Comparison of ENCODE assay signal across 8 cellular contexts in the genomic region with DNA sequence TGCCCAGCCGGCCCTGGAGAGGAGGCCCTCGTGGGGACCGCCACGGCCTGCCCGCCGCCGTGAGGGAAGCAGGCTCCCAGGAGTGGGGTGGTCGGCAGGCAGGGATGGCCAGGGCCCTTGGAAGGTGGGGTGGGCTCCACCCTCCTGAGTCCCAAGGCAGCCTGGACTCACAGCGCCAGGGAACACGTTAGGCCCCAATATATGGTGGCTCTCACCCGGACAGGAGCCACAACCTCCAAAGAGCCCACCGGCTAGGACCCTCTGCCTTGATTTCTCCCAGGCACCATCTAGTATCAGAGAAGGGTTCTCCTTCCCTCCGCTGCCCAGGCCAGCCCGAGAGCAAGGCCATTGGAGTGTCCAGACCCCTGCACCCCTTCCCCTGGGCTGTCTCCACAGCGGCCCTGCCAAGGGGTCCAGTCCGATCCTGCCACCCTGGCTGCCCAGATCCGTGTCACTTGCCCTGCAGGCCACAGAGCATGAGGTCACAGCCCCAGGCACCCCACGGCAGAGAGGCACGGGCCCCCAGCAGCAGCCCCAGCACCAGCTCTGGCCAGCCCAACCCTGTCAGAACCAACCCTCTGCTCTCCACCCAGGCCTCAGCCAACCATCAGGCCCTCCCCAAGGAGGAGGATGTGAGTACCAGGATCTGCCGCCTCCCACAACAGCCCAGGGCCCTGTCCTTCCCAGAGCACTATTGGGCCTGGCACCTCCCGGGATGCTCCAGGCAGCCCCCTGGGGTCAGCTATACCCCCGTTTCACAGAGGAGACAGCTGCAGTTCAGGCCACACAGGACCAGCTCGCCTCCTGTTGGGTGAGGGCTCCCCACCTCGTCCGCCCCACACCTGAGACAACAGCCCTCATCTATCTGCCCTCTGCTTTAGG. TPM values are rescaled to one million over a fixed set of nuclear protein-coding genes. Genes with fewer than 3 reads are reported as not detected.
DNase-seq lines count a peak whose midpoint lies in the region; ATAC-seq, FAIRE-seq and TF ChIP-seq lines count a peak whose summit lies in the region.

No MANE protein-coding gene starts in this region.

- H3K4me2 ChIP-seq in mammary epithelial cell (ENCODE audit: insufficient read depth, low read depth, low read length): peak overlapping the region; percentile 99

- BruUV-seq in mammary epithelial cell (replicated peaks; lab: Mats Ljungman, UMichigan): no TSS peak

- H3K27me3 ChIP-seq in mammary epithelial cell (ENCODE audit: insufficient read depth, low read length) (no peaks in the 10 kb centered on the region), mucosa of stomach (ENCODE audit: control insufficient read depth, insufficient read depth, low read length) (no peaks in the 10 kb centered on the region)

- peak overlapping the region; percentile 79 for H2AFZ ChIP-seq in mammary epithelial cell (ENCODE audit: low read depth, low read length)

- H3K36me3 ChIP-seq in mammary epithelial cell (ENCODE audit: insufficient read depth, low read length) (no peaks in the 10 kb centered on the region), mucosa of stomach (ENCODE audit: control insufficient read depth, insufficient read depth, low read length) (no peaks in the 10 kb centered on the region)

- H3K9me3 ChIP-seq in mammary epithelial cell (replicated peaks; ENCODE audit: insufficient read depth, low read length): no peaks in the 10 kb centered on the region
- H3K9me3 ChIP-seq in mucosa of stomach (ENCODE audit: control insufficient read depth, low read length): no peaks in the 10 kb centered on the region

- ATAC-seq in HG03196 (IDR thresholded peaks at IDR 0.05; ENCODE audit: unreplicated experiment) (peak; percentile 6), HG03469 (IDR thresholded peaks at IDR 0.05; ENCODE audit: unreplicated experiment) (no peak)

- POLR2A ChIA-PET in AG04449 (lab: Yijun Ruan, JAX): no interaction called here
- POLR2A ChIA-PET in HEK293T (lab: Yijun Ruan, JAX): interaction anchor here (2.0 kb wide), 1 partner anchor 118 kb away, joined by 4 read pairs; no protein-coding TSS in a partner anchor

- in situ Hi-C loops in mammary epithelial cell (cut with MboI; ENCODE audit: low sequenced_read_pairs in 2 of 2): loop anchor here in 1 of 2 donors (10.0 kb wide), 1 partner anchor 139 kb away; no protein-coding TSS in a partner anchor

- peak overlapping the region; percentile 37 for H3K4me3 ChIP-seq in AG04449 (ENCODE audit: low read depth, low read length)
- peak overlapping the region; percentile 38 to 51 (median 42) for H3K4me3 ChIP-seq in mammary epithelial cell (replicated peaks in 1 of 3; ENCODE audit: insufficient read depth in 1 of 3, low read depth in 2 of 3, low read length in 3 of 3)
- H3K4me3 ChIP-seq in mucosa of stomach (ENCODE audit: low read length): peak overlapping the region; percentile 4

- peaks cover 25% of the 10 kb centered on the region for H3K4me1 ChIP-seq in mammary epithelial cell (ENCODE audit: insufficient read depth, low read length)
- H3K4me1 ChIP-seq in mucosa of stomach (ENCODE audit: control insufficient read depth, insufficient read depth, low read length): peaks cover 5% of the 10 kb centered on the region

- H3K27ac ChIP-seq in mammary epithelial cell (ENCODE audit: insufficient read depth, low read depth, low read length): peak overlapping the region; percentile 62

- H3K9ac ChIP-seq in mammary epithelial cell (ENCODE audit: insufficient read depth, low read length) (peak overlapping the region; percentile 48), mucosa of stomach (ENCODE audit: low read length) (peak overlapping the region; percentile 57)

- CTCF ChIA-PET in AG04449 (lab: Yijun Ruan, JAX) (interaction anchor here (0.6 to 1.4 kb wide), 5 partner anchors 9 to 125 kb away, joined by 3 to 6 read pairs (median 4); a partner anchor contains a TSS), mammary epithelial cell (lab: Charles Lee; ENCODE audit: low non-redundant PET) (interaction anchor here (0.6 to 1.0 kb wide), 12 partner anchors 9 to 689 kb away, joined by 3 to 24 read pairs (median 5); no protein-coding TSS in a partner anchor), HEK293T (lab: Yijun Ruan, JAX) (no interaction called here)

- intact Hi-C loops in mammary epithelial cell (cut with micrococcal nuclease): loop anchor here (1.0 kb wide), 1 partner anchor 118 kb away; no protein-coding TSS in a partner anchor

- 27% methylated on average over 13 of the region's 25 CpGs for WGBS in mammary epithelial cell (ENCODE audit: low coverage, missing lambda C conversion rate)

- no peak for FAIRE-seq in urothelium cell line (lab: Jason Lieb, UNC)

- peaks cover 33% of the 10 kb centered on the region for H3K79me2 ChIP-seq in mammary epithelial cell (ENCODE audit: insufficient read depth, low read length)

- TF ChIP-seq CTCF in AG04449 (IDR thresholded peaks at IDR 0.05; ENCODE audit: insufficient read depth, low read length, missing control alignments) (no peak), mammary epithelial cell (conservative IDR thresholded peaks at IDR 0.05 in 1 of 2, IDR thresholded peaks at IDR 0.05 in 1 of 2; ENCODE audit: extremely low read depth in 1 of 2, insufficient read depth in 1 of 2, low read depth in 1 of 2, low read length in 2 of 2) (no peak)

- H4K20me1 ChIP-seq in mammary epithelial cell (ENCODE audit: insufficient read depth, low read length): no peaks in the 10 kb centered on the region

- dilution Hi-C loops in mammary epithelial cell (cut with HindIII; ENCODE audit: low sequenced_read_pairs): no loop called here

- DNase-seq in AG04449 (ENCODE audit: low read depth, low spot score) (no peak), mammary epithelial cell (peak; percentile 38), SW 1271 (lab: John Stamatoyannopoulos, UW) (no peak), urothelium cell line (ENCODE audit: low spot score) (no peak), HEK293T (ENCODE audit: extremely low spot score) (no peak)

TF ChIP-seq in HEK293T, 16 proteins besides CTCF, POLR2A, EP300 and RAD21:
- TF ChIP-seq LEF1 (IDR thresholded peaks at IDR 0.05; ENCODE audit: borderline replicate concordance): no peak

RNA-seq across cellular contexts. Expression of a gene that starts 1.1 kb away (rescaled TPM):
- 10 to 100 TPM; 21.7 to 31.2 TPM for total RNA-seq in mammary epithelial cell
- 13.0 TPM for polyA plus RNA-seq in mammary epithelial cell
- 10.6 TPM for polyA minus RNA-seq in mammary epithelial cell

RNA-seq across cellular contexts. Expression of a gene that starts 16.7 kb away (rescaled TPM):
- 10 to 100 TPM; 49.8 to 83.9 TPM for total RNA-seq in mammary epithelial cell
- polyA plus RNA-seq in mammary epithelial cell: 155 TPM
- polyA minus RNA-seq in mammary epithelial cell: 129 TPM

RNA-seq across cellular contexts. Expression of a gene that starts 28.1 kb away (rescaled TPM):
- 10 to 100 TPM; 31.3 to 44.5 TPM for total RNA-seq in mammary epithelial cell
- polyA plus RNA-seq in mammary epithelial cell: 73.2 TPM
- 77.1 TPM for polyA minus RNA-seq in mammary epithelial cell

RNA-seq across cellular contexts. Expression of a gene that starts 43.4 kb away (rescaled TPM):
- total RNA-seq in mammary epithelial cell: 10 to 100 TPM; 64.7 to 74.4 TPM
- polyA plus RNA-seq in mammary epithelial cell: 88.6 TPM
- polyA minus RNA-seq in mammary epithelial cell: 35.0 TPM

RNA-seq across cellular contexts. Expression of a gene that starts 48.0 kb away (rescaled TPM):
- 10 to 100 TPM; 19.2 to 26.6 TPM for total RNA-seq in mammary epithelial cell
- polyA plus RNA-seq in mammary epithelial cell: 14.5 TPM
- polyA minus RNA-seq in mammary epithelial cell: 10.2 TPM
